8 cellular contexts compared by ENCODE assay signal in genomic region chr1:67687198-67687545, GRCh38. TPM values are rescaled to one million over a fixed set of nuclear protein-coding genes. Genes with fewer than 3 reads are reported as not detected.
DNase-seq lines count a peak whose midpoint lies in the region; ATAC-seq and TF ChIP-seq lines count a peak whose summit lies in the region.

No MANE protein-coding gene starts in this region.

- peak overlapping the region in 1 of 2 donors; percentile 55 for H3K27ac Mint-ChIP-seq in T-cell
- H3K27ac Mint-ChIP-seq in stimulated activated effector memory CD8-positive, alpha-beta T cell treated with anti-CD3 and anti-CD28 coated beads, Interleukin-12 subunit alpha, Interleukin-12 subunit beta, amount 100 ng/mL, for 72 hours: peak overlapping the region; percentile 96

- 39 to 42% methylated on average over 3 of the region's 3 CpGs for WGBS in gastroesophageal sphincter (ENCODE audit: low coverage in 1 of 2), 2 donors

- TF ChIP-seq CTCF in gastroesophageal sphincter (IDR thresholded peaks at IDR 0.05): no peak

- peaks cover 9% of the 10 kb centered on the region for H3K36me3 Mint-ChIP-seq in T-cell
- peaks cover 58% of the 10 kb centered on the region for H3K36me3 Mint-ChIP-seq in stimulated activated effector memory CD8-positive, alpha-beta T cell treated with anti-CD3 and anti-CD28 coated beads, Interleukin-12 subunit alpha, Interleukin-12 subunit beta, amount 100 ng/mL, for 72 hours

- H3K4me3 Mint-ChIP-seq in T-cell: peak overlapping the region; percentile 86 to 93 (median 92)
- H3K4me3 Mint-ChIP-seq in stimulated activated effector memory CD8-positive, alpha-beta T cell treated with anti-CD3 and anti-CD28 coated beads, Interleukin-12 subunit alpha, Interleukin-12 subunit beta, amount 100 ng/mL, for 72 hours: peak overlapping the region; percentile 88

- no peaks in the 10 kb centered on the region for H3K27me3 Mint-ChIP-seq in T-cell

- no peaks in the 10 kb centered on the region for H3K9me3 Mint-ChIP-seq in T-cell
- H3K9me3 Mint-ChIP-seq in stimulated activated effector memory CD8-positive, alpha-beta T cell treated with anti-CD3 and anti-CD28 coated beads, Interleukin-12 subunit alpha, Interleukin-12 subunit beta, amount 100 ng/mL, for 72 hours: no peaks in the 10 kb centered on the region

- CTCF ChIA-PET in T-cell (lab: Charles Lee): interaction anchor here in 1 of 2 donors (1.5 kb wide), 1 partner anchor 73 kb away, joined by 8 read pairs; no protein-coding TSS in a partner anchor

- H3K9me3 ChIP-seq in gastroesophageal sphincter: no peaks in the 10 kb centered on the region

- in situ Hi-C loops in ACHN (cut with HindIII; ENCODE audit: low pct_ligation_motif_present, low pct_unique_long_range_greater_than_20kb, low sequenced_read_pairs): no loop called here

- peak overlapping the region; percentile 69 to 80 for H3K4me3 ChIP-seq in gastroesophageal sphincter

- peaks cover 5 to 31% (median 6%) of the 10 kb centered on the region in 3 donors for H3K4me1 ChIP-seq in gastroesophageal sphincter

- H3K4me1 Mint-ChIP-seq in T-cell: peaks cover 29 to 34% (median 31%) of the 10 kb centered on the region in 3 donors
- H3K4me1 Mint-ChIP-seq in stimulated activated effector memory CD8-positive, alpha-beta T cell treated with anti-CD3 and anti-CD28 coated beads, Interleukin-12 subunit alpha, Interleukin-12 subunit beta, amount 100 ng/mL, for 72 hours: peaks cover 42% of the 10 kb centered on the region

- no peaks in the 10 kb centered on the region for H3K27me3 ChIP-seq in gastroesophageal sphincter

- POLR2A ChIA-PET in T-cell (lab: Charles Lee): interaction anchor here in 1 of 2 donors (1.2 kb wide), 1 partner anchor 78 kb away, joined by 4 read pairs; no protein-coding TSS in a partner anchor

- H3K27ac ChIP-seq in gastroesophageal sphincter: peak overlapping the region; percentile 93 to 98 (median 96)

- TF ChIP-seq EP300 in gastroesophageal sphincter (IDR thresholded peaks at IDR 0.05): no peak

- TF ChIP-seq POLR2A in gastroesophageal sphincter (IDR thresholded peaks at IDR 0.05): no peak

- peaks cover 0 to 20% of the 10 kb centered on the region in 2 donors for H3K36me3 ChIP-seq in gastroesophageal sphincter

- peak; percentile 27 for DNase-seq in NCI-H146 treated with DMSO at 0.1 percent for 48 hours (lab: John Stamatoyannopoulos, UW; ENCODE audit: unreplicated experiment)
- DNase-seq in NCI-H146 (lab: John Stamatoyannopoulos, UW): no peak
- DNase-seq in T-cell: no peak
- no peak for DNase-seq in stimulated activated effector memory CD8-positive, alpha-beta T cell treated with anti-CD3 and anti-CD28 coated beads, Interleukin-12 subunit alpha, Interleukin-12 subunit beta, amount 100 ng/mL, for 72 hours (ENCODE audit: low spot score in 2 of 2)
- DNase-seq in NOMO-1 (lab: John Stamatoyannopoulos, UW; ENCODE audit: unreplicated experiment in 2 of 2): no peak
- DNase-seq in T1000 (lab: John Stamatoyannopoulos, UW): no peak
- DNase-seq in ACHN: no peak

- ATAC-seq in T-cell (replicated peaks in 1 of 4) (no peak), gastroesophageal sphincter (no peak)
- ATAC-seq in stimulated activated effector memory CD8-positive, alpha-beta T cell treated with anti-CD3 and anti-CD28 coated beads, Interleukin-12 subunit alpha, Interleukin-12 subunit beta, amount 100 ng/mL, for 72 hours: no peak

RNA-seq across cellular contexts. Expression of gene GADD45A, which starts 2.2 kb away (rescaled TPM):
- total RNA-seq in T-cell: 10 to 100 TPM; 16.0 to 85.8 (median 21.9) TPM
- 10 to 100 TPM; 58.7 to 69.9 (median 65.6) TPM for total RNA-seq in gastroesophageal sphincter
